In the genomic region with DNA sequence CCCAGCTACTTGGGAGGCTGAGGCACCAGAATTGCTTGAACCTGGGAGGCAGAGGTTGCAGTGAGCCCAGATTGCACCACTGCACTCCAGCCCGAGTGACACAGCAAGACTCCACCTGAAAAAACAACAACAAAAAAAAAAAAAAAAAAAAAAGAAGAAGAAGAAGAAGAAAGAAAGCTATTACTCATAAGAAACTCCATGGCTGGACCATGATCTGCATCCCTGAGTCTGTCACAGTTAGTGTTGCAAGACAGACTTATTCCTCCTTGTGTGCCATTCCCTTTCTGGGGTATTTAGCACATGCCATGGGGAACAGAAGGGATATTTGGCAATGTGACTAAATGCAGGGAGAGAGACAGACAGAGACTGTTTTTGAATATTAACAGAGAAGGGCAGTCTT, we compare ENCODE assay signal across 28 cellular contexts.
"Had no signal": no experiment of that assay in that cellular context is flagged by ENCODE, and none has a peak within 500 bp of the region (broad histone marks: within the 10 kb centered on the region; RNA-seq: fewer than 3 reads in every experiment).

No MANE protein-coding gene starts in this region.

- H3K9me3 Mint-ChIP-seq: mesothelial cell of epicardium; naive B cell; natural killer cell; nephron progenitor cell; neural progenitor cell; stimulated activated naive B cell treated with anti-CD40 and anti-IgM and Interleukin-4, amounts not matched to agents 10 μg/mL and 1 μg/mL and 100 μg/mL, for 72 hours had no signal

- H3K4me2 ChIP-seq: neural progenitor cell had no signal

- H3K36me3 ChIP-seq: left ventricle myocardium inferior, neural progenitor cell, neutrophil, ovary, prostate gland, stomach, thyroid gland, transverse colon, upper lobe of left lung, vagina had no signal

- H3K27ac ChIP-seq: left ventricle myocardium inferior, neural progenitor cell, neutrophil, ovary, prostate gland, skin epidermis, stomach, testis, thyroid gland, transverse colon, upper lobe of left lung, vagina had no signal

- H3K27me3 ChIP-seq: neural progenitor cell, neutrophil, ovary, stomach, testis, thyroid gland, transverse colon, upper lobe of left lung, vagina had no signal

- H3K36me3 Mint-ChIP-seq: mesothelial cell of epicardium; naive B cell; natural killer cell; neural progenitor cell; stimulated activated naive B cell treated with anti-CD40 and anti-IgM and Interleukin-4, amounts not matched to agents 10 μg/mL and 1 μg/mL and 100 μg/mL, for 72 hours had no signal

- H2AFZ ChIP-seq: neural progenitor cell had no signal

- H3K4me1 ChIP-seq: left ventricle myocardium inferior, neural progenitor cell, prostate gland, testis, transverse colon had no signal

- H3K4me3 ChIP-seq: left ventricle myocardium inferior, lung, neural progenitor cell, ovary, prostate gland, skin epidermis, stomach, testis, thyroid gland, transverse colon, upper lobe of left lung, vagina had no signal

- DNase-seq: islet precursor cell; left ventricle myocardium inferior; mesendoderm; naive B cell; natural killer cell; nephron progenitor cell; occipital lobe; ovary; retina; right cardiac atrium; stimulated activated CD4-positive, alpha-beta T cell treated with anti-CD3 and anti-CD28 coated beads, Interleukin-12 subunit alpha, Interleukin-12 subunit beta, amount 100 ng/mL, for 4 hours; stimulated activated CD4-positive, alpha-beta T cell treated with anti-CD3 and anti-CD28 coated beads, Interleukin-15, amount 100 ng/mL, for 24 hours; stimulated activated CD4-positive, alpha-beta T cell treated with anti-CD3 and anti-CD28 coated beads, Interleukin-2, amount 100 ng/mL, for 24 hours; stimulated activated CD4-positive, alpha-beta T cell treated with anti-CD3 and anti-CD28 coated beads, Interleukin-4, amount 100 ng/mL, for 1 hour; stimulated activated naive B cell treated with anti-CD40 and anti-IgM and Interleukin-4, amounts not matched to agents 10 μg/mL and 1 μg/mL and 100 μg/mL, for 72 hours; stimulated activated naive CD8-positive, alpha-beta T cell treated with anti-CD3 and anti-CD28 coated beads, Interleukin-15, Interleukin-2, amounts not matched to agents 100 U/mL and 50 U/mL, for 24 hours; stomach; testis; thyroid gland; transverse colon; upper lobe of left lung had no signal

- H3K4me3 Mint-ChIP-seq: mesothelial cell of epicardium; naive B cell; natural killer cell; nephron progenitor cell; neural progenitor cell; stimulated activated naive B cell treated with anti-CD40 and anti-IgM and Interleukin-4, amounts not matched to agents 10 μg/mL and 1 μg/mL and 100 μg/mL, for 72 hours had no signal

- H3K27ac Mint-ChIP-seq: mesothelial cell of epicardium; natural killer cell; nephron progenitor cell; neural progenitor cell; stimulated activated naive B cell treated with anti-CD40 and anti-IgM and Interleukin-4, amounts not matched to agents 10 μg/mL and 1 μg/mL and 100 μg/mL, for 72 hours had no signal

- H3K4me1 Mint-ChIP-seq: naive B cell; natural killer cell; nephron progenitor cell; neural progenitor cell; stimulated activated naive B cell treated with anti-CD40 and anti-IgM and Interleukin-4, amounts not matched to agents 10 μg/mL and 1 μg/mL and 100 μg/mL, for 72 hours had no signal

- H3K9me3 ChIP-seq: left ventricle myocardium inferior, neutrophil, ovary, prostate gland, stomach, testis, thyroid gland, transverse colon, upper lobe of left lung, vagina had no signal
